8 cellular contexts compared by ENCODE assay signal in the genomic region with DNA sequence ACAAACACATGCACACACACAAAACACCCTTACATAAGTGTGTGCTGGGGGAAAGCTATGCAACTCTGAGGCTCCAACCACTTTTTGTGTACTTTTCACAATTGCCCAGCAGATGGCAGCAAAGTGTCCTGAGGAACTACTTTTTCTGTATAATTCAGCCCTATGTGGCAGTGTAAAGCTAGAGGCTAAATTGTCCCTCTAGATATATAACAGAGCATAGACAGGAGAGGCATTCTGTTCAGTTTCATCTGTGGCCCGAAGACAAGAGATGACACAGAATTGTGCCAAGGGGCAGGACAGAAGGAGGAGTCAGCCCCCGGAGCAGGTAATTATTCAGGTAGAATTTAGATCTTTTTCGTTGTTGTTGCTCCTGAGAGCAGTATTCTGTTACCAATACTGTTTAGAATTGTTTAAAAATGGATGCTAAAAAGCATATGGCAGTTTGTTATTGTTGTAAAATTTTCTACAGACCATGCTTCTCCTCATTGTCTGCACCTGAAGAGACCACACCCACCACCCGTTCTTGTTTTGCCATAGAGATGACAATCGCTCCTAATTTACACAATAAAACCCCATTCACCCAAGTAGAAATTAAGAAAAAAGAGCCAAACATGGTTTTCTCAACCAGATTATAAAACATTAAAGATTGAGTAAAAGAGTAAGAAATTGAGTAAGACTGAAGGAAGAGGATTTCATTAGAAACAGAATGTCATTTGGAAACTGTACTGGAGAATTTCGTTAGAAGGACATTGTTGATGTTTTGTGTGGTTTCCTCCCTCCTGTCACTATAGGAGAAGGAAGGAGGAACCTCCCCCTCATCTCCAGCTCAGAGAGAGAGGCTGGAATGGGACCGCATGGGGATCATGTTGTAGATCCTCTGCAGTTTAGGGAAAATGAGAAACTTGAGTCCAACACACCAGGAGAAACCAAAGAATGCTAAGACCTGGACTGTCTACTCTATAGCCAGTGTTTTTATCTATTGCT. TPM values are rescaled to one million over a fixed set of nuclear protein-coding genes. Genes with fewer than 3 reads are reported as not detected.
DNase-seq lines count a peak whose midpoint lies in the region; ATAC-seq and TF ChIP-seq lines count a peak whose summit lies in the region.

No MANE protein-coding gene starts in this region.

- H2BK120ac ChIP-seq in mesendoderm (ENCODE audit: low read depth, low read length): no peak overlapping the region

- peak; percentile 60 for ATAC-seq in GM19035 (IDR thresholded peaks at IDR 0.05; ENCODE audit: unreplicated experiment)
- ATAC-seq in HG03460 (IDR thresholded peaks at IDR 0.05; ENCODE audit: unreplicated experiment): peak; percentile 77

- no peaks in the 10 kb centered on the region for H3K79me1 ChIP-seq in mesendoderm (ENCODE audit: low read length)

- no peaks in the 10 kb centered on the region for H3K9me3 ChIP-seq in BE2C

- H3K79me2 ChIP-seq in mesendoderm (ENCODE audit: control insufficient read depth, insufficient read depth, low read length): no peaks in the 10 kb centered on the region

- H3K27me3 Mint-ChIP-seq in activated CD4-positive, alpha-beta memory T cell treated with anti-CD3 and anti-CD28 coated beads for 36 hours: peaks cover 31% of the 10 kb centered on the region

- no peak overlapping the region for H3K27ac ChIP-seq in mesendoderm (ENCODE audit: low read depth, low read length)

- H2AK5ac ChIP-seq in mesendoderm (ENCODE audit: low read length): no peak overlapping the region

- H3K27ac Mint-ChIP-seq in activated CD4-positive, alpha-beta memory T cell treated with anti-CD3 and anti-CD28 coated beads for 36 hours: no peak overlapping the region

- H3K9me3 Mint-ChIP-seq in activated CD4-positive, alpha-beta memory T cell treated with anti-CD3 and anti-CD28 coated beads for 36 hours: no peaks in the 10 kb centered on the region

- H3K4me3 Mint-ChIP-seq in activated CD4-positive, alpha-beta memory T cell treated with anti-CD3 and anti-CD28 coated beads for 36 hours: no peak overlapping the region

- no peak overlapping the region for H3K9ac ChIP-seq in mesendoderm (ENCODE audit: low read length)

- POLR2A ChIA-PET in activated CD4-positive, alpha-beta memory T cell treated with anti-CD3 and anti-CD28 coated beads for 36 hours (lab: Charles Lee): no interaction called here

- DNase-seq in BE2C (peak; percentile 15), NCI-H774 (lab: John Stamatoyannopoulos, UW) (peak; percentile 70), mesendoderm (peak; percentile 76)
- DNase-seq in activated CD4-positive, alpha-beta memory T cell treated with anti-CD3 and anti-CD28 coated beads for 36 hours: peak; percentile 65
- peak; percentile 20 for DNase-seq in effector CD8-positive, alpha-beta T cell (lab: John Stamatoyannopoulos, UW)
- peak; percentile 26 for DNase-seq in stimulated activated CD8-positive, alpha-beta memory T cell treated with anti-CD3 and anti-CD28 coated beads, Interleukin-4, amount 100 ng/mL, for 24 hours (ENCODE audit: low read depth)

- H3K4ac ChIP-seq in mesendoderm (ENCODE audit: low read depth, low read length): no peak overlapping the region

- no peak overlapping the region for H2BK15ac ChIP-seq in mesendoderm (replicated peaks; ENCODE audit: low read depth)

- H3K4me2 ChIP-seq in mesendoderm (ENCODE audit: low read length): no peak overlapping the region

- H4K5ac ChIP-seq in mesendoderm (ENCODE audit: low read length): no peak overlapping the region

- H3K27me3 ChIP-seq in BE2C (no peaks in the 10 kb centered on the region), mesendoderm (ENCODE audit: insufficient read depth, low read length, poor library complexity) (no peaks in the 10 kb centered on the region)

- no peak overlapping the region for H2BK5ac ChIP-seq in mesendoderm (ENCODE audit: low read length)

- no CpG with 5 or more reads among the region's 7 CpGs for WGBS in mesendoderm (ENCODE audit: extremely low coverage, insufficient coverage, low lambda C conversion rate)

- no peak overlapping the region for H4K8ac ChIP-seq in mesendoderm (ENCODE audit: low read depth, low read length)

- no peak overlapping the region for H3K56ac ChIP-seq in mesendoderm (ENCODE audit: low read length)

- peak; percentile 57 for TF ChIP-seq CTCF in BE2C (IDR thresholded peaks at IDR 0.05; ENCODE audit: low read depth, low read length)

- CTCF ChIA-PET in activated CD4-positive, alpha-beta memory T cell treated with anti-CD3 and anti-CD28 coated beads for 36 hours (lab: Charles Lee): interaction anchor here (0.7 to 6.1 kb wide), 39 partner anchors 8 to 637 kb away, joined by 3 to 102 read pairs (median 4); a partner anchor contains a TSS

- no peaks in the 10 kb centered on the region for H3K36me3 Mint-ChIP-seq in activated CD4-positive, alpha-beta memory T cell treated with anti-CD3 and anti-CD28 coated beads for 36 hours

- H3K4me3 ChIP-seq in BE2C (ENCODE audit: low read depth, low read length) (no peak overlapping the region), mesendoderm (ENCODE audit: low read length) (no peak overlapping the region)

- H3K4me1 Mint-ChIP-seq in activated CD4-positive, alpha-beta memory T cell treated with anti-CD3 and anti-CD28 coated beads for 36 hours (ENCODE audit: low read depth): peaks cover 3% of the 10 kb centered on the region

- H3K36me3 ChIP-seq in BE2C: no peaks in the 10 kb centered on the region
- H3K36me3 ChIP-seq in mesendoderm (ENCODE audit: control insufficient read depth, insufficient read depth, low read length): no peaks in the 10 kb centered on the region

- no peak overlapping the region for H3K18ac ChIP-seq in mesendoderm (ENCODE audit: low read length)

- H3K4me1 ChIP-seq in BE2C (no peaks in the 10 kb centered on the region), mesendoderm (ENCODE audit: control insufficient read depth, low read depth, low read length) (no peaks in the 10 kb centered on the region)

- intact Hi-C loops in activated CD4-positive, alpha-beta memory T cell treated with anti-CD3 and anti-CD28 coated beads for 36 hours (cut with micrococcal nuclease): loop anchor here (1.0 to 10.0 kb wide), 3 partner anchors 59 to 254 kb away; no protein-coding TSS in a partner anchor

- no peak overlapping the region for H3K23ac ChIP-seq in mesendoderm (ENCODE audit: low read length)

RNA-seq across cellular contexts. Expression of a gene that starts 14.5 kb away (rescaled TPM):
- polyA plus RNA-seq in BE2C (2012; ENCODE audit: insufficient read depth, insufficient read length, low read depth): not detected
- not detected for total RNA-seq in activated CD4-positive, alpha-beta memory T cell treated with anti-CD3 and anti-CD28 coated beads for 36 hours
- polyA plus RNA-seq in mesendoderm (2013, experiment 1 of 2): 0.04 TPM
- not detected for polyA plus RNA-seq in mesendoderm (2013, experiment 2 of 2)

RNA-seq across cellular contexts. Expression of a gene that starts 32.4 kb away (rescaled TPM):
- not detected for polyA plus RNA-seq in BE2C (2012; ENCODE audit: insufficient read depth, insufficient read length, low read depth)
- total RNA-seq in activated CD4-positive, alpha-beta memory T cell treated with anti-CD3 and anti-CD28 coated beads for 36 hours: not detected
- polyA plus RNA-seq in mesendoderm (2013, experiment 1 of 2): not detected
- polyA plus RNA-seq in mesendoderm (2013, experiment 2 of 2): not detected

RNA-seq across cellular contexts. Expression of a gene that starts 36.8 kb away (rescaled TPM):
- not detected for polyA plus RNA-seq in BE2C (2012; ENCODE audit: insufficient read depth, insufficient read length, low read depth)
- total RNA-seq in activated CD4-positive, alpha-beta memory T cell treated with anti-CD3 and anti-CD28 coated beads for 36 hours: not detected
- 0.11 TPM for polyA plus RNA-seq in mesendoderm (2013, experiment 1 of 2)
- polyA plus RNA-seq in mesendoderm (2013, experiment 2 of 2): 0.15 TPM

Comparison
In these comparisons a context has a peak if more than half of its experiments do, and no peak if none do; other contexts are left out.
1. DNase-seq: peak in every context shown above with its lines; median percentile 76 in mesendoderm; 70 in NCI-H774; 65 in activated CD4-positive, alpha-beta memory T cell treated with anti-CD3 and anti-CD28 coated beads for 36 hours; 26 in stimulated activated CD8-positive, alpha-beta memory T cell treated with anti-CD3 and anti-CD28 coated beads, Interleukin-4, amount 100 ng/mL, for 24 hours; 20 in effector CD8-positive, alpha-beta T cell; 15 in BE2C.